In the genomic region with DNA sequence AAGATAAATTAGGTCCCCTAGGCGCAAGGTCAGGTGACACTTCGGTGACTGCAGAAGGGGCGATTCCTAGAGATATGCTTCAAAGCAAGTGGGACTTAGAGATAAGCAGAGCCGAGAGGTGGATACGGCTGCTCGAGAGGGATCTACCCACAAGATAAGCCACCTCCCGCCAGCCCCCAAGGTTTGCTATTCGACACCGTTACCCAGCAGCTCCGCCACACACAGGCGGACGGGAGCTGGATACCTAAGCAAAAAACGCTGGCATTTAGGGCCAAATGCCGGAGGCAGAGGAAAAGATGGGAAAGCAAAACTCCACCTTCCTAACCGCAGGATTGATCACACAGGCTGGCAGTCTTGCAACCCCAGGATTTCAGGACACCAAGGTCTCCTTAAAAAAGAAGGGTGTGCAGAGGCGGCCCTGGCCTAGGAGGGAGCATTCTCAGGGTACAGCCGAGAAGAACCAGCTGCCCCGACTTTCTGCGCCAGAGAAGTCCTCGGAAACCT, we compare ENCODE assay signal across 8 cellular contexts.
A peak's percentile ranks its signal among the peaks of the same experiment; 100 is the strongest.
DNase-seq lines count a peak whose midpoint lies in the region; ATAC-seq and TF ChIP-seq lines count a peak whose summit lies in the region.

No MANE protein-coding gene starts in this region.

- H3F3A ChIP-seq in OCI-LY1 (ENCODE audit: insufficient read depth, low read length), result no peaks in the 10 kb centered on the region; the same call in 1 of the 2 replicates

- TF ChIP-seq CTCF in OCI-LY1 (IDR thresholded peaks at IDR 0.05; ENCODE audit: low read length), result no peak

- peak overlapping the region; percentile 81 for H3K9ac ChIP-seq in OCI-LY1 (ENCODE audit: low read length)

- H3K4me2 ChIP-seq in OCI-LY1 (ENCODE audit: low read length), result peak overlapping the region; percentile 94

- H3K79me2 ChIP-seq in OCI-LY1 (ENCODE audit: insufficient read depth, low read length), result peaks cover 10% of the 10 kb centered on the region

- H3K36me3 ChIP-seq in OCI-LY1 (ENCODE audit: insufficient read depth, low read length), result peaks cover 33% of the 10 kb centered on the region

- DNase-seq in astrocyte of the hippocampus (ENCODE audit: low read depth, low spot score) (peak; percentile 49), left kidney (ENCODE audit: low read depth, low spot score) (peak; percentile 64), hippocampal formation (lab: John Stamatoyannopoulos, UW) (no peak)
- peak; percentile 20 for DNase-seq in stimulated activated naive CD4-positive, alpha-beta T cell treated with Interleukin-2 at 50 U/mL for 16 hours (lab: John Stamatoyannopoulos, UW)
- DNase-seq in effector CD8-positive, alpha-beta T cell (lab: John Stamatoyannopoulos, UW), result no peak

- H3K27ac ChIP-seq in OCI-LY1 (ENCODE audit: low read depth, low read length, poor library complexity, severe bottlenecking), result no peak overlapping the region

- no peaks in the 10 kb centered on the region for H3K9me2 ChIP-seq in OCI-LY1 (ENCODE audit: low read depth, low read length)

- H3K4me1 ChIP-seq in OCI-LY1 (ENCODE audit: insufficient read depth, low read length, severe bottlenecking), result peaks cover 56% of the 10 kb centered on the region

- H3K9me3 ChIP-seq in OCI-LY1 (ENCODE audit: low read length), result no peaks in the 10 kb centered on the region

- H2AFZ ChIP-seq in OCI-LY1 (ENCODE audit: low read length), result no peak overlapping the region

- peak overlapping the region; percentile 94 for H3K4me3 ChIP-seq in OCI-LY1 (ENCODE audit: low read depth, low read length, poor library complexity, severe bottlenecking)

- H3K27me3 ChIP-seq in OCI-LY1 (ENCODE audit: insufficient read depth, low read length), result no peaks in the 10 kb centered on the region

- no peaks in the 10 kb centered on the region for H4K20me1 ChIP-seq in OCI-LY1 (ENCODE audit: insufficient read depth, low read length)

- ATAC-seq in GM18873 (IDR thresholded peaks at IDR 0.05; ENCODE audit: low FRiP score, unreplicated experiment) (peak; percentile 1), HG02870 (IDR thresholded peaks at IDR 0.05; ENCODE audit: unreplicated experiment) (no peak)

Comparison
In these comparisons a context has a peak if more than half of its experiments do, and no peak if none do; other contexts are left out.
1. DNase-seq: peak in astrocyte of the hippocampus (single experiment), left kidney (single experiment) and stimulated activated naive CD4-positive, alpha-beta T cell treated with Interleukin-2 at 50 U/mL for 16 hours (single experiment); none in effector CD8-positive, alpha-beta T cell (single experiment) and hippocampal formation (0 of 2).